ENCODE assay signal across 1 cellular context in the genomic region with DNA sequence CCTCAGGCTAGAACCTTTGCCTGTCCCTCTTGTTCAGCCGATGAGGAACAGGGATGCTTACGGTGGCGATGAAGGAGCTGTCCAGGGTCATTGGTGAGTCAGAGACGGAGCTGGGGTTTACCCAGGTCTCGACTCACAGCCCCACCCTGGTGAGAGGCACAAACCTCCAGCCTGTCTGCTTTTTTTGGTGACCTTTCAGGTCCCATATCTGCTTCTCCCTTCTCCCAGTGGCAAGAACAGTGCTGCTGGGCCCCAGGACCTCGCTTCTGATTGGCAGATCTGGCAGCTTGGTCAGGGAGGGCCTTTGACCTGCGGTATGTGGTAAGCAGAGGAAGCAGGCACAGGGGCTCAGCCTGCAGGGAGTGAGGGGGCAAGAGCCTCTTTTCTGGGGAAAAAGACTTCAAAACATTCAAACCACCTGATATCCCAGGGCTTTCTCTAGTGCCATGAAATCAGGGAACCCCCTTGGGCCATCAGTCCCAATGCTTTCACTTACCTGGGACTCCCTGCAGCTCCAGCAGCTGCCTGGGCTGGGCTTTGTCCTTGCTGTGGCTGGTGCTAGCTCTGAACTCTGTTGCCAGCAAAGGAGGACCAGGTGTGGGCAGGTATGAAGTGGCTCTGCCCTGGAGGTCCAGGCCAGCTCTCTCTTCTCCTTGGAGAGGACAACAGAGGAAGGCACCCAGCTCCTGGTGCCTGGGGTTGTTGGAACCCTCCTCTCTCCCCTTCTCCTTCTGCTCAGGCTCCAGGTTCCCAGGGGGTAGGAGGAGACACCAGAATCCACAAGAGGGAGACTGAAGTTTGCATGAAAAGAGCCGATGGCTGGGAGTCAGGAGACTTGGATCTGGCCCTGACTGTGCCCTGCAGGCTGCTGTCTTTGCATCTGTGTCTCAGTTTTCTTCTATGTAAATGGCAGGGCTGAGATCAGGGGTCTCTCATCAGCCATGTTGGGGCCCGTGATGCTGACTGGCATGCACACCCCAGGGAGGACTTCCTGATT.
TF ChIP-seq lines count a peak whose summit lies in the region.

No MANE protein-coding gene starts in this region.

TF ChIP-seq in WTC11, 78 proteins besides CTCF, POLR2A, EP300 and RAD21 (continued from another document):
- TF ChIP-seq, protein P1, sequence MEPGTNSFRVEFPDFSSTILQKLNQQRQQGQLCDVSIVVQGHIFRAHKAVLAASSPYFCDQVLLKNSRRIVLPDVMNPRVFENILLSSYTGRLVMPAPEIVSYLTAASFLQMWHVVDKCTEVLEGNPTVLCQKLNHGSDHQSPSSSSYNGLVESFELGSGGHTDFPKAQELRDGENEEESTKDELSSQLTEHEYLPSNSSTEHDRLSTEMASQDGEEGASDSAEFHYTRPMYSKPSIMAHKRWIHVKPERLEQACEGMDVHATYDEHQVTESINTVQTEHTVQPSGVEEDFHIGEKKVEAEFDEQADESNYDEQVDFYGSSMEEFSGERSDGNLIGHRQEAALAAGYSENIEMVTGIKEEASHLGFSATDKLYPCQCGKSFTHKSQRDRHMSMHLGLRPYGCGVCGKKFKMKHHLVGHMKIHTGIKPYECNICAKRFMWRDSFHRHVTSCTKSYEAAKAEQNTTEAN (CRISPR knock-in tag; IDR thresholded peaks at IDR 0.05) = no peak
- TF ChIP-seq JUN (CRISPR knock-in tag; IDR thresholded peaks at IDR 0.05) = no peak
- no peak for TF ChIP-seq CBFB (CRISPR knock-in tag; IDR thresholded peaks at IDR 0.05; ENCODE audit: low read depth)
- TF ChIP-seq GRHL2 (CRISPR knock-in tag; IDR thresholded peaks at IDR 0.05; ENCODE audit: insufficient replicate concordance, severe bottlenecking) = no peak
- no peak for TF ChIP-seq SMAD4 (CRISPR knock-in tag; IDR thresholded peaks at IDR 0.05)
- TF ChIP-seq IRF2 (CRISPR knock-in tag; IDR thresholded peaks at IDR 0.05; ENCODE audit: borderline replicate concordance, low read depth) = no peak
- peak; percentile 16; the same call in 1 of the 2 replicates for TF ChIP-seq FOXP1 (CRISPR knock-in tag; IDR thresholded peaks at IDR 0.05; ENCODE audit: borderline replicate concordance)
- no peak for TF ChIP-seq OVOL2 (CRISPR knock-in tag; IDR thresholded peaks at IDR 0.05; ENCODE audit: borderline replicate concordance)
- no peak for TF ChIP-seq ZMAT4 (CRISPR knock-in tag; IDR thresholded peaks at IDR 0.05)
- no peak for TF ChIP-seq ZNF138 (CRISPR knock-in tag; conservative IDR thresholded peaks at IDR 0.05)
- TF ChIP-seq, protein P2, sequence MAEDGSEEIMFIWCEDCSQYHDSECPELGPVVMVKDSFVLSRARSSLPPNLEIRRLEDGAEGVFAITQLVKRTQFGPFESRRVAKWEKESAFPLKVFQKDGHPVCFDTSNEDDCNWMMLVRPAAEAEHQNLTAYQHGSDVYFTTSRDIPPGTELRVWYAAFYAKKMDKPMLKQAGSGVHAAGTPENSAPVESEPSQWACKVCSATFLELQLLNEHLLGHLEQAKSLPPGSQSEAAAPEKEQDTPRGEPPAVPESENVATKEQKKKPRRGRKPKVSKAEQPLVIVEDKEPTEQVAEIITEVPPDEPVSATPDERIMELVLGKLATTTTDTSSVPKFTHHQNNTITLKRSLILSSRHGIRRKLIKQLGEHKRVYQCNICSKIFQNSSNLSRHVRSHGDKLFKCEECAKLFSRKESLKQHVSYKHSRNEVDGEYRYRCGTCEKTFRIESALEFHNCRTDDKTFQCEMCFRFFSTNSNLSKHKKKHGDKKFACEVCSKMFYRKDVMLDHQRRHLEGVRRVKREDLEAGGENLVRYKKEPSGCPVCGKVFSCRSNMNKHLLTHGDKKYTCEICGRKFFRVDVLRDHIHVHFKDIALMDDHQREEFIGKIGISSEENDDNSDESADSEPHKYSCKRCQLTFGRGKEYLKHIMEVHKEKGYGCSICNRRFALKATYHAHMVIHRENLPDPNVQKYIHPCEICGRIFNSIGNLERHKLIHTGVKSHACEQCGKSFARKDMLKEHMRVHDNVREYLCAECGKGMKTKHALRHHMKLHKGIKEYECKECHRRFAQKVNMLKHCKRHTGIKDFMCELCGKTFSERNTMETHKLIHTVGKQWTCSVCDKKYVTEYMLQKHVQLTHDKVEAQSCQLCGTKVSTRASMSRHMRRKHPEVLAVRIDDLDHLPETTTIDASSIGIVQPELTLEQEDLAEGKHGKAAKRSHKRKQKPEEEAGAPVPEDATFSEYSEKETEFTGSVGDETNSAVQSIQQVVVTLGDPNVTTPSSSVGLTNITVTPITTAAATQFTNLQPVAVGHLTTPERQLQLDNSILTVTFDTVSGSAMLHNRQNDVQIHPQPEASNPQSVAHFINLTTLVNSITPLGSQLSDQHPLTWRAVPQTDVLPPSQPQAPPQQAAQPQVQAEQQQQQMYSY (CRISPR knock-in tag; IDR thresholded peaks at IDR 0.05) = peak; percentile 62
